ENCODE assay signal across 19 cellular contexts in genomic region chr2:122704109-122704563, GRCh38.
DNase-seq lines count a peak whose midpoint lies in the region; ATAC-seq and TF ChIP-seq lines count a peak whose summit lies in the region.
"Had no signal": no experiment of that assay in that cellular context is flagged by ENCODE, and none has a peak within 500 bp of the region (broad histone marks: within the 10 kb centered on the region; RNA-seq: fewer than 3 reads in every experiment).

No MANE protein-coding gene starts in this region.

- H3K27ac ChIP-seq in PC-9 = no peak overlapping the region
- no peak overlapping the region for H3K27ac ChIP-seq in CD4-positive, alpha-beta T cell (ENCODE audit: low read depth, low read length)
- H3K27ac ChIP-seq in neural progenitor cell = no peak overlapping the region

- H3K4me1 ChIP-seq in PC-9 (replicated peaks; ENCODE audit: insufficient read depth) (0 out of 2 replicates have a peak, but pooled peaks cover 5% of the 10 kb centered on the region), neural progenitor cell (no peaks in the 10 kb centered on the region)

- H3K4me2 ChIP-seq in PC-9 (no peak overlapping the region), neural progenitor cell (no peak overlapping the region)

- TF ChIP-seq CTCF in PC-9 (conservative IDR thresholded peaks at IDR 0.05) (no peak), neural progenitor cell (IDR thresholded peaks at IDR 0.05) (no peak)
- TF ChIP-seq CTCF in CD4-positive, alpha-beta T cell (IDR thresholded peaks at IDR 0.05) = no peak

- peaks cover 5% of the 10 kb centered on the region; the same call in 1 of the 2 replicates for H3K9me2 ChIP-seq in PC-9 (ENCODE audit: insufficient read depth)

- H4K20me1 ChIP-seq in PC-9 (ENCODE audit: insufficient read depth) = no peaks in the 10 kb centered on the region
- H4K20me1 ChIP-seq in neural progenitor cell (ENCODE audit: low read depth) = no peaks in the 10 kb centered on the region

- peak; percentile 58 for ATAC-seq in GM18517 (IDR thresholded peaks at IDR 0.05; ENCODE audit: unreplicated experiment)
- ATAC-seq in GM21423 (IDR thresholded peaks at IDR 0.05; ENCODE audit: unreplicated experiment) = peak; percentile 55
- peak; percentile 67 for ATAC-seq in HG03045 (IDR thresholded peaks at IDR 0.05; ENCODE audit: unreplicated experiment)
- no peak for ATAC-seq in CD4-positive, alpha-beta T cell (ENCODE audit: poor library complexity)
- ATAC-seq: stimulated activated effector memory CD8-positive, alpha-beta T cell treated with anti-CD3 and anti-CD28 coated beads, Interleukin-12 subunit alpha, Interleukin-12 subunit beta, amount 100 ng/mL, for 72 hours had no signal

- peak; percentile 41 for DNase-seq in SKM-1 (lab: John Stamatoyannopoulos, UW; ENCODE audit: unreplicated experiment)
- DNase-seq in PC-9 = no peak
- DNase-seq in GM19238 (ENCODE audit: insufficient read length, low spot score) = no peak
- DNase-seq in CD4-positive, alpha-beta T cell = no peak
- no peak for DNase-seq in neural progenitor cell (ENCODE audit: low spot score)
- DNase-seq: activated CD4-positive, alpha-beta memory T cell treated with anti-CD3 and anti-CD28 coated beads for 36 hours; central memory CD4-positive, alpha-beta T cell; GDM1; IMR-90; mesenchymal stem cell; NCI-H1694; posterior cingulate gyrus; SW 1271 had no signal

- no peak overlapping the region for H3K4me3 ChIP-seq in PC-9
- no peak overlapping the region for H3K4me3 ChIP-seq in neural progenitor cell

- H3K27ac Mint-ChIP-seq in CD4-positive, alpha-beta T cell = no peak overlapping the region
- no peak overlapping the region for H3K27ac Mint-ChIP-seq in neural progenitor cell
- H3K27ac Mint-ChIP-seq: activated CD4-positive, alpha-beta memory T cell treated with anti-CD3 and anti-CD28 coated beads for 36 hours; activated naive CD4-positive, alpha-beta T cell treated with anti-CD3 and anti-CD28 coated beads, Interleukin-2, amount 50 U/mL, for 24 hours; CD14-positive monocyte; stimulated activated effector memory CD8-positive, alpha-beta T cell treated with anti-CD3 and anti-CD28 coated beads, Interleukin-12 subunit alpha, Interleukin-12 subunit beta, amount 100 ng/mL, for 72 hours had no signal

- H3K9ac ChIP-seq in neural progenitor cell = no peak overlapping the region

- no peaks in the 10 kb centered on the region for H3K36me3 ChIP-seq in PC-9 (ENCODE audit: low read depth)
- H3K36me3 ChIP-seq in neural progenitor cell = no peaks in the 10 kb centered on the region

- H3K36me3 Mint-ChIP-seq in CD4-positive, alpha-beta T cell (ENCODE audit: low read depth) = no peaks in the 10 kb centered on the region
- no peaks in the 10 kb centered on the region for H3K36me3 Mint-ChIP-seq in neural progenitor cell
- H3K36me3 Mint-ChIP-seq: activated CD4-positive, alpha-beta memory T cell treated with anti-CD3 and anti-CD28 coated beads for 36 hours; activated naive CD4-positive, alpha-beta T cell treated with anti-CD3 and anti-CD28 coated beads, Interleukin-2, amount 50 U/mL, for 24 hours; CD14-positive monocyte; stimulated activated effector memory CD8-positive, alpha-beta T cell treated with anti-CD3 and anti-CD28 coated beads, Interleukin-12 subunit alpha, Interleukin-12 subunit beta, amount 100 ng/mL, for 72 hours had no signal

- H3K9me3 Mint-ChIP-seq in CD4-positive, alpha-beta T cell = no peaks in the 10 kb centered on the region
- peaks cover 2% of the 10 kb centered on the region for H3K9me3 Mint-ChIP-seq in neural progenitor cell
- H3K9me3 Mint-ChIP-seq: activated naive CD4-positive, alpha-beta T cell treated with anti-CD3 and anti-CD28 coated beads, Interleukin-2, amount 50 U/mL, for 24 hours had no signal

- H3K27me3 ChIP-seq in PC-9 (ENCODE audit: insufficient read depth, low read depth) (no peaks in the 10 kb centered on the region), neural progenitor cell (no peaks in the 10 kb centered on the region)
- H3K27me3 ChIP-seq in CD4-positive, alpha-beta T cell (ENCODE audit: control insufficient read depth, insufficient read depth, low read length) = no peaks in the 10 kb centered on the region

- POLR2A ChIA-PET in PC-9 (lab: Charles Lee; ENCODE audit: unreplicated experiment) = no interaction called here
- POLR2A ChIA-PET in CD4-positive, alpha-beta T cell (lab: Charles Lee) = no interaction called here

- H2AFZ ChIP-seq in PC-9 = no peak overlapping the region
- H2AFZ ChIP-seq in neural progenitor cell (replicated peaks) = no peak overlapping the region

- H3K9me3 ChIP-seq in PC-9 (ENCODE audit: insufficient read depth, low read depth) (no peaks in the 10 kb centered on the region), neural progenitor cell (ENCODE audit: low read depth) (no peaks in the 10 kb centered on the region)
- H3K9me3 ChIP-seq in CD4-positive, alpha-beta T cell (ENCODE audit: control insufficient read depth, low read length) = no peaks in the 10 kb centered on the region

- no peaks in the 10 kb centered on the region for H3K27me3 Mint-ChIP-seq in CD4-positive, alpha-beta T cell
- peaks cover 2% of the 10 kb centered on the region for H3K27me3 Mint-ChIP-seq in neural progenitor cell (ENCODE audit: insufficient read depth, low read depth)
- H3K27me3 Mint-ChIP-seq: activated CD4-positive, alpha-beta memory T cell treated with anti-CD3 and anti-CD28 coated beads for 36 hours; activated naive CD4-positive, alpha-beta T cell treated with anti-CD3 and anti-CD28 coated beads, Interleukin-2, amount 50 U/mL, for 24 hours had no signal

- H3F3A ChIP-seq in PC-9 (ENCODE audit: insufficient read depth, low read depth) (no peaks in the 10 kb centered on the region), neural progenitor cell (ENCODE audit: low read depth) (no peaks in the 10 kb centered on the region)

- intact Hi-C loops in PC-9 (cut with micrococcal nuclease; ENCODE audit: unreplicated experiment) = no loop called here
- intact Hi-C loops in CD4-positive, alpha-beta T cell (cut with DNase I, micrococcal nuclease) = no loop called here

- no TSS peak for BruUV-seq in PC-9 (replicated peaks; lab: Mats Ljungman, UMichigan)

- no peaks in the 10 kb centered on the region for H3K4me1 Mint-ChIP-seq in CD4-positive, alpha-beta T cell (ENCODE audit: low read depth)
- no peaks in the 10 kb centered on the region for H3K4me1 Mint-ChIP-seq in neural progenitor cell
- H3K4me1 Mint-ChIP-seq: activated naive CD4-positive, alpha-beta T cell treated with anti-CD3 and anti-CD28 coated beads, Interleukin-2, amount 50 U/mL, for 24 hours; stimulated activated effector memory CD8-positive, alpha-beta T cell treated with anti-CD3 and anti-CD28 coated beads, Interleukin-12 subunit alpha, Interleukin-12 subunit beta, amount 100 ng/mL, for 72 hours had no signal

- no peak overlapping the region for H3K4me3 Mint-ChIP-seq in CD4-positive, alpha-beta T cell
- H3K4me3 Mint-ChIP-seq in neural progenitor cell = no peak overlapping the region
- H3K4me3 Mint-ChIP-seq: activated CD4-positive, alpha-beta memory T cell treated with anti-CD3 and anti-CD28 coated beads for 36 hours; activated naive CD4-positive, alpha-beta T cell treated with anti-CD3 and anti-CD28 coated beads, Interleukin-2, amount 50 U/mL, for 24 hours; CD14-positive monocyte; stimulated activated effector memory CD8-positive, alpha-beta T cell treated with anti-CD3 and anti-CD28 coated beads, Interleukin-12 subunit alpha, Interleukin-12 subunit beta, amount 100 ng/mL, for 72 hours had no signal

- CTCF ChIA-PET in PC-9 (lab: Charles Lee) = no interaction called here
- CTCF ChIA-PET in CD4-positive, alpha-beta T cell (lab: Charles Lee) = no interaction called here

- no peaks in the 10 kb centered on the region for H3K79me2 ChIP-seq in PC-9 (ENCODE audit: low read depth)
- H3K79me2 ChIP-seq in neural progenitor cell (ENCODE audit: low read depth) = no peaks in the 10 kb centered on the region
